Comparison of ENCODE assay signal across 15 cellular contexts in the genomic region with DNA sequence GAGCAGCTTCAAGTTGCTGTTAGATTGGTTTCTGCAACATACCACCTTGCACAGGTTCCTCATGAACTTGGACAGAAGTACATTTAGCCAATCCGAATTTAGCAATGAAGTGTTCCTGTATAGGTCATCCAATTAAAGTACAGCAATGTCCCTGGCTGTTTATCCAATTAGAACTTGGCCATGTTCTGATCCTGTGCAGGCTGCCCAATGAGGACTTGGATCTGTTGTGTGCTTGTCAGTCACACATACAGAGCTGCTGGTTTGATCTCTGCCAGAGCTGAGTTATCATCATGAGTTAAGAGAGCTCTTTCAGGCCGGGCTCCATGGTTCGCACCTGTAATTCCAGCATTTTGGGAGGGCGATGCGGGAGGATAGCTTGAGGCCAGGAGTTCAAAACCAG. TPM values are rescaled to one million over a fixed set of nuclear protein-coding genes. Genes with fewer than 3 reads are reported as not detected.
DNase-seq lines count a peak whose midpoint lies in the region; ATAC-seq, FAIRE-seq and TF ChIP-seq lines count a peak whose summit lies in the region.
"Had no signal": no experiment of that assay in that cellular context is flagged by ENCODE, and none has a peak within 500 bp of the region (broad histone marks: within the 10 kb centered on the region; RNA-seq: fewer than 3 reads in every experiment).

No MANE protein-coding gene starts in this region.

- H2BK20ac ChIP-seq in H1 (ENCODE audit: low read length) = no peak overlapping the region

- no peak overlapping the region for H3K56ac ChIP-seq in H1 (replicated peaks; ENCODE audit: insufficient read length, low read depth, low read length)

- no peak overlapping the region for H3K14ac ChIP-seq in H1 (ENCODE audit: insufficient read length)

- RAD21 ChIA-PET in HCT116 (lab: Charles Lee; ENCODE audit: low non-redundant PET in 1 of 2, low total read pairs in 2 of 2, uncharacterized antibody in 2 of 2, unreplicated experiment in 2 of 2) = no interaction called here

- no peaks in the 10 kb centered on the region for H3K9me3 Mint-ChIP-seq in chondrocyte (ENCODE audit: low read depth)

- peak; percentile 24 for FAIRE-seq in H1 (lab: Jason Lieb, UNC)

- peak; percentile 60 for ATAC-seq in Right ventricle myocardium inferior
- no peak for ATAC-seq in heart right ventricle
- peak; percentile 76 for ATAC-seq in HCT116
- no peak for ATAC-seq in GM18498 (IDR thresholded peaks at IDR 0.05; ENCODE audit: unreplicated experiment)
- ATAC-seq: CD8-positive, alpha-beta T cell had no signal

- TF ChIP-seq EP300 in H1 (IDR thresholded peaks at IDR 0.05; ENCODE audit: borderline replicate concordance in 1 of 2, low read depth in 2 of 2, low read length in 2 of 2) = no peak

- H3K23me2 ChIP-seq in H1 (ENCODE audit: low read depth, low read length) = peaks cover 6% of the 10 kb centered on the region; the same call in 1 of the 2 replicates

- H2AK5ac ChIP-seq in H1 (ENCODE audit: low read depth, low read length) = no peak overlapping the region

- WGBS in heart right ventricle, 2 donors = 64 to 76% methylated on average over 5 of the region's 5 CpGs
- 93% methylated on average over 5 of the region's 5 CpGs; no CpG with 5 or more reads in 1 of the 2 experiments for WGBS in H1 (ENCODE audit: extremely low coverage in 1 of 2, insufficient coverage in 1 of 2, insufficient read length in 1 of 2, insufficient replicate concordance in 2 of 2, low coverage in 1 of 2, low lambda C conversion rate in 2 of 2, missing lambda C conversion rate in 1 of 2), 2 experiments

- intact Hi-C loops in Right ventricle myocardium inferior (cut with DNase I) (loop anchor here (10.0 kb wide), 1 partner anchor 106 kb away; the partner anchor contains the start of gene GRHL3), heart right ventricle (cut with DNase I) (loop anchor here in 3 of 10 donors (10.0 kb wide), 3 partner anchors 86 to 426 kb away; no protein-coding TSS in a partner anchor), HCT116 (cut with micrococcal nuclease) (no loop called here)

- peaks cover 0 to 20% (median 0%) of the 10 kb centered on the region in 7 donors for H3K27me3 ChIP-seq in heart right ventricle
- peaks cover 4% of the 10 kb centered on the region; the same call in 1 of the 2 replicates for H3K27me3 ChIP-seq in HCT116 (ENCODE audit: insufficient read depth, low read length)
- no peaks in the 10 kb centered on the region for H3K27me3 ChIP-seq in H1 (replicated peaks in 1 of 4; ENCODE audit: control insufficient read depth in 3 of 4, extremely low read depth in 1 of 4, insufficient read depth in 3 of 4, low read length in 3 of 4)
- H3K27me3 ChIP-seq: BLaER1 treated with 17β-estradiol and CSF1 and Interleukin-3, amounts not matched to agents 10 nM and 100 nM had no signal

- H2BK120ac ChIP-seq in H1 (replicated peaks; ENCODE audit: low read depth, low read length) = peak overlapping the region; percentile 22

- no peak overlapping the region for H4K5ac ChIP-seq in H1 (ENCODE audit: insufficient read length, low read depth, low read length)

- POLR2A ChIA-PET in HCT116 (lab: Charles Lee) (no interaction called here), H1 (lab: Charles Lee; ENCODE audit: partially characterized antibody) (no interaction called here)

- H3K79me2 ChIP-seq in HCT116 (ENCODE audit: insufficient read depth, low read length) = no peaks in the 10 kb centered on the region
- no peaks in the 10 kb centered on the region for H3K79me2 ChIP-seq in H1 (ENCODE audit: control insufficient read depth in 1 of 2, insufficient read depth in 2 of 2, low read length in 2 of 2)

- H3K4me2 ChIP-seq in HCT116 (ENCODE audit: low read length) = no peak overlapping the region
- H3K4me2 ChIP-seq in H1 (ENCODE audit: insufficient read depth in 1 of 2, low read depth in 2 of 2, low read length in 2 of 2) = no peak overlapping the region
- H3K4me2 ChIP-seq: BLaER1 treated with 17β-estradiol and CSF1 and Interleukin-3, amounts not matched to agents 10 nM and 100 nM had no signal

- H3K9ac ChIP-seq in HCT116 (ENCODE audit: low read length) = no peak overlapping the region
- no peak overlapping the region for H3K9ac ChIP-seq in H1 (replicated peaks in 1 of 4; ENCODE audit: extremely low read depth in 1 of 4, low read depth in 3 of 4, low read length in 3 of 4)
- H3K9ac ChIP-seq: BLaER1 treated with 17β-estradiol and CSF1 and Interleukin-3, amounts not matched to agents 10 nM and 100 nM had no signal

- no peaks in the 10 kb centered on the region for H3K79me1 ChIP-seq in H1 (ENCODE audit: low read depth, low read length)

- H3K9me3 ChIP-seq in heart right ventricle = peaks cover 0 to 6% (median 0%) of the 10 kb centered on the region in 11 donors
- peaks cover 0 to 5% of the 10 kb centered on the region in 2 experiments; a peak in 1 of 4 replicates for H3K9me3 ChIP-seq in HCT116 (ENCODE audit: control insufficient read depth in 1 of 2, insufficient read depth in 1 of 2, low read depth in 1 of 2, low read length in 2 of 2)
- peaks cover 0 to 5% of the 10 kb centered on the region in 2 experiments; a peak in 2 of 4 replicates for H3K9me3 ChIP-seq in H1 (ENCODE audit: insufficient read depth in 2 of 2, low read depth in 1 of 2, low read length in 1 of 2)
- H3K9me3 ChIP-seq: HAP-1 had no signal

- no peak overlapping the region for H3K18ac ChIP-seq in H1 (ENCODE audit: extremely low read depth, low read length)

- H3K23ac ChIP-seq in H1 (ENCODE audit: insufficient read length) = no peak overlapping the region

- H4K20me1 ChIP-seq in HCT116 (ENCODE audit: insufficient read depth) = no peaks in the 10 kb centered on the region
- H4K20me1 ChIP-seq in H1 (replicated peaks in 1 of 2; ENCODE audit: control insufficient read depth in 1 of 2, insufficient read depth in 2 of 2, low read length in 2 of 2) = peaks cover 0 to 2% of the 10 kb centered on the region in 2 experiments
- H4K20me1 ChIP-seq: BLaER1 treated with 17β-estradiol and CSF1 and Interleukin-3, amounts not matched to agents 10 nM and 100 nM had no signal

- no peak overlapping the region for H4K8ac ChIP-seq in H1 (ENCODE audit: extremely low read depth, insufficient read depth, low read length)

- no peak overlapping the region for H3K27ac Mint-ChIP-seq in chondrocyte (ENCODE audit: unreplicated experiment)
- H3K27ac Mint-ChIP-seq: B cell; CD8-positive, alpha-beta T cell had no signal

- H3K36me3 ChIP-seq in heart right ventricle (no peaks in the 10 kb centered on the region), HCT116 (ENCODE audit: control insufficient read depth in 1 of 2, insufficient read depth in 2 of 2, low read length in 2 of 2) (no peaks in the 10 kb centered on the region), H1 (ENCODE audit: control insufficient read depth in 2 of 4, insufficient read depth in 4 of 4, low read length in 3 of 4) (no peaks in the 10 kb centered on the region)
- H3K36me3 ChIP-seq: BLaER1 treated with 17β-estradiol and CSF1 and Interleukin-3, amounts not matched to agents 10 nM and 100 nM; HAP-1 had no signal

- H3K27ac ChIP-seq in heart right ventricle = no peak overlapping the region
- H3K27ac ChIP-seq in HCT116 (ENCODE audit: low read depth, low read length) = no peak overlapping the region
- H3K27ac ChIP-seq in H1 (ENCODE audit: low read depth, low read length) = no peak overlapping the region
- H3K27ac ChIP-seq: BLaER1 treated with 17β-estradiol and CSF1 and Interleukin-3, amounts not matched to agents 10 nM and 100 nM had no signal

- no peak for DNase-seq in Right ventricle myocardium inferior (ENCODE audit: missing footprints)
- no peak for DNase-seq in heart right ventricle
- peak; percentile 15 for DNase-seq in HCT116 (ENCODE audit: low read depth, low spot score)
- peak; percentile 8 for DNase-seq in SW480 (ENCODE audit: low spot score)
- DNase-seq in H1 (ENCODE audit: low read depth in 1 of 2, low spot score in 2 of 2) = no peak
- no peak for DNase-seq in chondrocyte (ENCODE audit: low spot score)
- DNase-seq: CD8-positive, alpha-beta T cell; DMS153; DMS79 treated with DMSO at 0.1 percent for 48 hours; GF-D8 had no signal

- H4K91ac ChIP-seq in H1 (replicated peaks; ENCODE audit: insufficient read length, low read length) = no peak overlapping the region

- CTCF ChIA-PET in HCT116 (lab: Charles Lee) (interaction anchor here (1.1 to 1.3 kb wide), 2 partner anchors 10 to 185 kb away, joined by 3 to 5 read pairs; no protein-coding TSS in a partner anchor), H1 (lab: Charles Lee; ENCODE audit: partially characterized antibody) (interaction anchor here (0.6 to 3.7 kb wide), 6 partner anchors 9 to 184 kb away, joined by 3 to 37 read pairs (median 8); no protein-coding TSS in a partner anchor)

- H3K36me3 Mint-ChIP-seq in chondrocyte (ENCODE audit: low read depth) = no peaks in the 10 kb centered on the region
- H3K36me3 Mint-ChIP-seq: CD8-positive, alpha-beta T cell had no signal

- no peak for TF ChIP-seq RAD21 in HCT116 (IDR thresholded peaks at IDR 0.05; ENCODE audit: low read depth)
- TF ChIP-seq RAD21 in H1 (IDR thresholded peaks at IDR 0.05 in 1 of 2, conservative IDR thresholded peaks at IDR 0.05 in 1 of 2; ENCODE audit: low read depth in 2 of 2, low read length in 2 of 2) = no peak

- no TSS peak for BruUV-seq in HCT116 (replicated peaks; lab: Mats Ljungman, UMichigan)

- no peak overlapping the region for H2BK12ac ChIP-seq in H1 (ENCODE audit: low read depth, low read length)

- no peak overlapping the region for H2AFZ ChIP-seq in HCT116 (ENCODE audit: low read depth, low read length, poor library complexity, severe bottlenecking)
- H2AFZ ChIP-seq in H1 (ENCODE audit: low read length) = no peak overlapping the region

- no peak overlapping the region for H3K4me3 Mint-ChIP-seq in chondrocyte (ENCODE audit: unreplicated experiment)
- H3K4me3 Mint-ChIP-seq: B cell; CD8-positive, alpha-beta T cell had no signal

- no peak overlapping the region for H2BK15ac ChIP-seq in H1 (ENCODE audit: low read length)

- TF ChIP-seq POLR2A in HCT116 (IDR thresholded peaks at IDR 0.05; ENCODE audit: borderline replicate concordance, extremely low read depth, insufficient read depth, insufficient read length) = no peak
- TF ChIP-seq POLR2A in H1 (IDR thresholded peaks at IDR 0.05; ENCODE audit: control extremely low read depth in 1 of 2, low read depth in 2 of 2, low read length in 2 of 2) = no peak

- no peak overlapping the region for H3K4ac ChIP-seq in H1 (replicated peaks; ENCODE audit: insufficient read length, low read depth, low read length)

- H3K4me1 ChIP-seq in heart right ventricle = peaks cover 0 to 4% (median 0%) of the 10 kb centered on the region in 9 donors
- H3K4me1 ChIP-seq in HCT116 (ENCODE audit: control insufficient read depth in 1 of 2, insufficient read depth in 2 of 2, low read length in 2 of 2) = peaks cover 0 to 6% of the 10 kb centered on the region in 2 experiments; a peak in 2 of 4 replicates
- H3K4me1 ChIP-seq in H1 (replicated peaks in 1 of 4; ENCODE audit: control insufficient read depth in 3 of 4, insufficient read depth in 4 of 4, low read length in 3 of 4) = peaks cover 0 to 4% (median 0%) of the 10 kb centered on the region in 4 experiments; a peak in 1 of 7 replicates
- H3K4me1 ChIP-seq: BLaER1 treated with 17β-estradiol and CSF1 and Interleukin-3, amounts not matched to agents 10 nM and 100 nM; HAP-1 had no signal

- H3K4me1 Mint-ChIP-seq in chondrocyte (ENCODE audit: low read depth) = no peaks in the 10 kb centered on the region
- H3K4me1 Mint-ChIP-seq: B cell had no signal

- H3K27me3 Mint-ChIP-seq in chondrocyte (ENCODE audit: low read depth) = peaks cover 6% of the 10 kb centered on the region
- H3K27me3 Mint-ChIP-seq: B cell had no signal

- H3K4me3 ChIP-seq in heart right ventricle = no peak overlapping the region
- no peak overlapping the region for H3K4me3 ChIP-seq in HCT116 (replicated peaks in 1 of 2; ENCODE audit: low read depth in 1 of 2, low read length in 2 of 2)
- no peak overlapping the region for H3K4me3 ChIP-seq in H1 (ENCODE audit: extremely low read depth in 1 of 4, insufficient read depth in 2 of 4, low read depth in 3 of 4, low read length in 4 of 4)
- H3K4me3 ChIP-seq: BLaER1 treated with 17β-estradiol and CSF1 and Interleukin-3, amounts not matched to agents 10 nM and 100 nM; HAP-1 had no signal

- H3K9me2 ChIP-seq in HCT116 (ENCODE audit: insufficient read depth) = no peaks in the 10 kb centered on the region

- H2BK5ac ChIP-seq in H1 (ENCODE audit: low read depth, low read length) = no peak overlapping the region

- TF ChIP-seq CTCF in heart right ventricle (IDR thresholded peaks at IDR 0.05) (no peak), HCT116 (IDR thresholded peaks at IDR 0.05 in 2 of 3, conservative IDR thresholded peaks at IDR 0.05 in 1 of 3; ENCODE audit: borderline replicate concordance in 1 of 3, insufficient read depth in 1 of 3, low read depth in 2 of 3, low read length in 2 of 3) (no peak), H1 (IDR thresholded peaks at IDR 0.05; ENCODE audit: control extremely low read depth in 1 of 3, insufficient read depth in 1 of 3, low read depth in 1 of 3, low read length in 3 of 3) (no peak), chondrocyte (IDR thresholded peaks at IDR 0.05) (no peak)

RNA-seq across cellular contexts. Expression of gene IFNLR1, which starts 22.0 kb away (rescaled TPM):
- 2.8 TPM for total RNA-seq in Right ventricle myocardium inferior
- total RNA-seq in heart right ventricle = 1 to 10 TPM; 2.0 to 3.7 (median 2.6) TPM
- polyA plus RNA-seq in heart right ventricle = 1 to 10 TPM in 1 of 2 donors, under 1 TPM in 1; 0.51 to 1.2 TPM
- 7.6 TPM for total RNA-seq in HCT116 (2021; ENCODE audit: unreplicated experiment)
- 5.0 TPM in 2 replicates for polyA plus RNA-seq in HCT116 (2012)
- total RNA-seq in H1 (2021; fragmentation: NEBNext Ultra II Directional; extraction: Animal tissue kit (Norgen Biotek cat#: 25700)) = 9.2 and 10.1 TPM in 2 replicates
- polyA plus RNA-seq in H1 (2011; rRNA removed) = 6.8 and 11.4 TPM in 2 replicates
- polyA plus RNA-seq in H1 (2011; cell fraction: cytosol; rRNA removed) = 7.7 TPM
- 7.6 TPM for polyA plus RNA-seq in H1 (2011; cell fraction: nucleus; rRNA removed)
- polyA plus RNA-seq in H1 (2012, experiment 1 of 2) = 9.2 to 10.8 TPM (median 9.7 TPM) in 4 replicates
- polyA plus RNA-seq in H1 (2012, experiment 2 of 2) = 10.1 TPM
- 10.4 TPM for polyA plus RNA-seq in H1 (2013, experiment 1 of 2)
- polyA plus RNA-seq in H1 (2013, experiment 2 of 2) = 10.1 TPM
- 6.6 and 11.6 TPM in 2 replicates for polyA minus RNA-seq in H1 (2011; rRNA and poly(A)+ RNA removed)
- polyA minus RNA-seq in H1 (2011; cell fraction: cytosol; rRNA and poly(A)+ RNA removed) = 3.9 TPM
- polyA minus RNA-seq in H1 (2011; cell fraction: nucleus; rRNA and poly(A)+ RNA removed) = 7.0 TPM
- 0.12 to 0.22 TPM in 2 of 3 replicates, not detected in the other for total RNA-seq in chondrocyte
- total RNA-seq: A172 had no signal

Comparison
In these comparisons a context has a peak if more than half of its experiments do, and no peak if none do; other contexts are left out.
1. ATAC-seq: peak in Right ventricle myocardium inferior (single experiment) and HCT116 (single experiment); none in heart right ventricle (0 of 8) and GM18498 (single experiment).
2. DNase-seq: peak in HCT116 (single experiment) and SW480 (single experiment); none in Right ventricle myocardium inferior (single experiment), heart right ventricle (0 of 2), H1 (0 of 2) and chondrocyte (single experiment).